In genomic region chr5:124929000-124929399, GRCh38 we compare ENCODE assay signal across 29 cellular contexts.
"Had no signal": no experiment of that assay in that cellular context is flagged by ENCODE, and none has a peak within 500 bp of the region (broad histone marks: within the 10 kb centered on the region; RNA-seq: fewer than 3 reads in every experiment).

No MANE protein-coding gene starts in this region.

- H3K27ac ChIP-seq: ovary, parathyroid adenoma, psoas muscle, right lobe of liver, sigmoid colon, suprapubic skin, testis, tibial artery, transverse colon, upper lobe of right lung, uterus had no signal

- H3K4me1 Mint-ChIP-seq: naive thymus-derived CD8-positive, alpha-beta T cell; nephron progenitor cell had no signal

- H3K9me3 Mint-ChIP-seq: stimulated activated naive CD8-positive, alpha-beta T cell treated with anti-CD3 and anti-CD28 coated beads, Interleukin-15, Interleukin-2, amounts not matched to agents 100 ng/mL and 50 ng/mL, for 24 hours; type B pancreatic cell had no signal

- H3K36me3 Mint-ChIP-seq: naive B cell; naive thymus-derived CD8-positive, alpha-beta T cell; stimulated activated memory B cell treated with anti-CD40 and anti-IgM and Interleukin-4, amounts not matched to agents 10 μg/mL and 1 μg/mL and 100 μg/mL, for 72 hours; type B pancreatic cell had no signal

- H3K27me3 Mint-ChIP-seq: naive B cell; natural killer cell treated with Interleukin-12 subunit alpha and Interleukin-12 subunit beta and Interleukin-15 and Interleukin-18, amount 100 ng/mL, for 72 hours; progenitor cell of endocrine pancreas; stimulated activated memory B cell treated with anti-CD40 and anti-IgM and Interleukin-4, amounts not matched to agents 10 μg/mL and 1 μg/mL and 100 μg/mL, for 72 hours; stimulated activated naive CD8-positive, alpha-beta T cell treated with anti-CD3 and anti-CD28 coated beads, Interleukin-15, Interleukin-2, amounts not matched to agents 100 ng/mL and 50 ng/mL, for 24 hours; type B pancreatic cell had no signal

- H3K79me2 ChIP-seq: parathyroid adenoma had no signal

- H3K9ac ChIP-seq: parathyroid adenoma had no signal

- H3K36me3 ChIP-seq: ovary, right lobe of liver, sigmoid colon, suprapubic skin, tibial artery, transverse colon, upper lobe of right lung, uterus had no signal

- H3K4me3 ChIP-seq: ovary, psoas muscle, right lobe of liver, sigmoid colon, suprapubic skin, testis, tibial artery, transverse colon, upper lobe of right lung, uterus had no signal

- H3K27me3 ChIP-seq: ovary, right lobe of liver, sigmoid colon, suprapubic skin, testis, tibial artery, transverse colon, upper lobe of right lung, uterus had no signal

- H3K27ac Mint-ChIP-seq: naive thymus-derived CD8-positive, alpha-beta T cell; nephron progenitor cell; progenitor cell of endocrine pancreas; stimulated activated memory B cell treated with anti-CD40 and anti-IgM and Interleukin-4, amounts not matched to agents 10 μg/mL and 1 μg/mL and 100 μg/mL, for 72 hours; stimulated activated naive CD8-positive, alpha-beta T cell treated with anti-CD3 and anti-CD28 coated beads, Interleukin-15, Interleukin-2, amounts not matched to agents 100 ng/mL and 50 ng/mL, for 24 hours; type B pancreatic cell had no signal

- H3K4me1 ChIP-seq: parathyroid adenoma, psoas muscle, testis, upper lobe of right lung, uterus had no signal

- FAIRE-seq: small intestine had no signal

- ATAC-seq: naive thymus-derived CD8-positive, alpha-beta T cell; natural killer cell treated with Interleukin-12 subunit alpha and Interleukin-12 subunit beta and Interleukin-15 and Interleukin-18, amount 100 ng/mL, for 72 hours; psoas muscle; right cardiac atrium; right lobe of liver; stimulated activated memory B cell treated with anti-CD40 and anti-IgM and Interleukin-4, amounts not matched to agents 10 μg/mL and 1 μg/mL and 100 μg/mL, for 72 hours; upper lobe of right lung had no signal

- H3K9me3 ChIP-seq: ovary, psoas muscle, right lobe of liver, sigmoid colon, suprapubic skin, testis, tibial artery, transverse colon, upper lobe of right lung, uterus had no signal

- DNase-seq: naive B cell; naive thymus-derived CD8-positive, alpha-beta T cell; nephron progenitor cell; occipital lobe; ovary; psoas muscle; right cardiac atrium; right lobe of liver; sigmoid colon; small intestine; stimulated activated CD4-positive, alpha-beta T cell treated with anti-CD3 and anti-CD28 coated beads, Interleukin-12 subunit alpha, Interleukin-12 subunit beta, amount 100 ng/mL, for 4 hours; stimulated activated CD4-positive, alpha-beta T cell treated with anti-CD3 and anti-CD28 coated beads, Interleukin-1b, Interleukin-23, amount 100 ng/mL, for 48 hours; stimulated activated CD4-positive, alpha-beta T cell treated with anti-CD3 and anti-CD28 coated beads, Interleukin-4, amount 100 ng/mL, for 1 hour; stimulated activated CD4-positive, alpha-beta T cell treated with anti-CD3 and anti-CD28 coated beads, Interleukin-4, amount 100 ng/mL, for 4 hours; stimulated activated CD8-positive, alpha-beta memory T cell treated with anti-CD3 and anti-CD28 coated beads, Interleukin-4, amount 100 ng/mL, for 48 hours; stimulated activated naive CD4-positive, alpha-beta T cell; substantia nigra; testis; tibial artery; transverse colon; upper lobe of right lung; uterus had no signal

- H2AFZ ChIP-seq: parathyroid adenoma had no signal

- H3K4me3 Mint-ChIP-seq: naive B cell; naive thymus-derived CD8-positive, alpha-beta T cell; natural killer cell treated with Interleukin-12 subunit alpha and Interleukin-12 subunit beta and Interleukin-15 and Interleukin-18, amount 100 ng/mL, for 72 hours; nephron progenitor cell; stimulated activated memory B cell treated with anti-CD40 and anti-IgM and Interleukin-4, amounts not matched to agents 10 μg/mL and 1 μg/mL and 100 μg/mL, for 72 hours; stimulated activated naive CD8-positive, alpha-beta T cell treated with anti-CD3 and anti-CD28 coated beads, Interleukin-15, Interleukin-2, amounts not matched to agents 100 ng/mL and 50 ng/mL, for 24 hours; type B pancreatic cell had no signal
